Comparison of ENCODE assay signal across 8 cellular contexts in genomic region chr5:178205010-178205748, GRCh38. TPM values are rescaled to one million over a fixed set of nuclear protein-coding genes. Genes with fewer than 3 reads are reported as not detected.
DNase-seq lines count a peak whose midpoint lies in the region; ATAC-seq and TF ChIP-seq lines count a peak whose summit lies in the region.

No MANE protein-coding gene starts in this region.

- H3K27ac ChIP-seq in SJCRH30 = peak overlapping the region; percentile 63; the same call in 1 of the 2 replicates
- H3K27ac ChIP-seq in osteoblast (ENCODE audit: low read depth, low read length) = peak overlapping the region; percentile 40
- H3K27ac ChIP-seq in testis = peak overlapping the region; percentile 55 to 91

- ATAC-seq in GM19452 (IDR thresholded peaks at IDR 0.05; ENCODE audit: unreplicated experiment) (peak; percentile 48), HG03571 (IDR thresholded peaks at IDR 0.05; ENCODE audit: unreplicated experiment) (peak; percentile 48)

- intact Hi-C loops in testis (cut with DNase I; ENCODE audit: low total_unique reads) = no loop called here

- H3K4me2 ChIP-seq in osteoblast (ENCODE audit: insufficient read depth, low read length) = peak overlapping the region; percentile 88

- peaks cover 60% of the 10 kb centered on the region for H3K79me2 ChIP-seq in osteoblast (ENCODE audit: insufficient read depth, low read length)

- peak overlapping the region; percentile 98 for H3K4me3 Mint-ChIP-seq in activated naive CD4-positive, alpha-beta T cell treated with anti-CD3 and anti-CD28 coated beads, Interleukin-2, amount 10 ng/mL, durations not matched to agents 7 days and 5 days

- DNase-seq in Caki2 (ENCODE audit: low read depth) = peak; percentile 76
- DNase-seq in SJCRH30 = peak; percentile 76 to 80
- peak; percentile 87 for DNase-seq in activated naive CD4-positive, alpha-beta T cell treated with anti-CD3 and anti-CD28 coated beads, Interleukin-2, amount 10 ng/mL, durations not matched to agents 7 days and 5 days
- peak; percentile 57 for DNase-seq in globus pallidus (ENCODE audit: low spot score)
- peak; percentile 99 for DNase-seq in osteoblast (ENCODE audit: insufficient read length, low spot score, missing footprints)
- peak; percentile 83 for DNase-seq in testis

- H3K9me3 ChIP-seq in SJCRH30 (replicated peaks) (no peaks in the 10 kb centered on the region), osteoblast (ENCODE audit: low read depth, low read length) (no peaks in the 10 kb centered on the region), testis (no peaks in the 10 kb centered on the region)

- H3K4me3 ChIP-seq in SJCRH30 (peak overlapping the region; percentile 84), osteoblast (ENCODE audit: insufficient read depth, low read length) (peak overlapping the region; percentile 81), testis (peak overlapping the region; percentile 75 to 98)

- CTCF ChIA-PET in activated naive CD4-positive, alpha-beta T cell treated with anti-CD3 and anti-CD28 coated beads, Interleukin-2, amount 10 ng/mL, durations not matched to agents 7 days and 5 days (lab: Charles Lee) = interaction anchor here (1.0 to 1.1 kb wide), 2 partner anchors 8 to 57 kb away, joined by 3 to 4 read pairs; no protein-coding TSS in a partner anchor

- peak overlapping the region; percentile 85 for H3K27ac Mint-ChIP-seq in activated naive CD4-positive, alpha-beta T cell treated with anti-CD3 and anti-CD28 coated beads, Interleukin-2, amount 10 ng/mL, durations not matched to agents 7 days and 5 days

- no peak for TF ChIP-seq CTCF in osteoblast (IDR thresholded peaks at IDR 0.05; ENCODE audit: extremely low read depth, low read depth, low read length)
- TF ChIP-seq CTCF in testis (IDR thresholded peaks at IDR 0.05) = no peak

- peaks cover 49% of the 10 kb centered on the region for H3K36me3 Mint-ChIP-seq in activated naive CD4-positive, alpha-beta T cell treated with anti-CD3 and anti-CD28 coated beads, Interleukin-2, amount 10 ng/mL, durations not matched to agents 7 days and 5 days

- 0% methylated on average over 3 to 51 of the region's 74 CpGs for WGBS in testis, 2 donors

- in situ Hi-C loops in Caki2 (cut with HindIII; ENCODE audit: low pct_unique_long_range_greater_than_20kb, low sequenced_read_pairs) = no loop called here

- no peak for TF ChIP-seq POLR2A in testis (IDR thresholded peaks at IDR 0.05)

- H3K27me3 ChIP-seq in SJCRH30 = no peaks in the 10 kb centered on the region
- H3K27me3 ChIP-seq in osteoblast (ENCODE audit: insufficient read depth, low read length) = no peaks in the 10 kb centered on the region
- H3K27me3 ChIP-seq in testis = no peaks in the 10 kb centered on the region

- H4K20me1 ChIP-seq in osteoblast (ENCODE audit: insufficient read depth, low read length) = peaks cover 49% of the 10 kb centered on the region

- peaks cover 4% of the 10 kb centered on the region for H3K27me3 Mint-ChIP-seq in activated naive CD4-positive, alpha-beta T cell treated with anti-CD3 and anti-CD28 coated beads, Interleukin-2, amount 10 ng/mL, durations not matched to agents 7 days and 5 days

- H3K9me3 Mint-ChIP-seq in activated naive CD4-positive, alpha-beta T cell treated with anti-CD3 and anti-CD28 coated beads, Interleukin-2, amount 10 ng/mL, durations not matched to agents 7 days and 5 days = no peaks in the 10 kb centered on the region

- H3K4me1 ChIP-seq in SJCRH30 (peaks cover 10% of the 10 kb centered on the region; the same call in 1 of the 2 replicates), osteoblast (ENCODE audit: insufficient read depth, low read length) (peaks cover 32% of the 10 kb centered on the region), testis (peaks cover 24% of the 10 kb centered on the region)

- H3K4me1 Mint-ChIP-seq in activated naive CD4-positive, alpha-beta T cell treated with anti-CD3 and anti-CD28 coated beads, Interleukin-2, amount 10 ng/mL, durations not matched to agents 7 days and 5 days = peaks cover 44% of the 10 kb centered on the region

- peaks cover 50% of the 10 kb centered on the region for H3K36me3 ChIP-seq in SJCRH30
- peaks cover 45% of the 10 kb centered on the region for H3K36me3 ChIP-seq in osteoblast (ENCODE audit: insufficient read depth, low read length)
- H3K36me3 ChIP-seq in testis (ENCODE audit: low read depth, missing control alignments) = no peaks in the 10 kb centered on the region

- H2AFZ ChIP-seq in osteoblast (ENCODE audit: low read length) = no peak overlapping the region

RNA-seq across cellular contexts. Expression of gene HNRNPAB, which starts 0.8 kb away (rescaled TPM):
- total RNA-seq in Caki2 (2014; rRNA removed; shearing (Covaris generic); ENCODE audit: low replicate concordance) = 166 and 175 TPM in 2 replicates
- total RNA-seq in SJCRH30 (2014; rRNA removed; shearing (Covaris generic)) = 244 and 266 TPM in 2 replicates
- total RNA-seq in osteoblast (40.9 and 42.4 TPM in 2 replicates), testis (10 to 100 TPM; 66.2 to 71.0 TPM)
- polyA plus RNA-seq in testis (ENCODE audit: insufficient read depth, low read depth, low replicate concordance) = 63.1 TPM

RNA-seq across cellular contexts. Expression of gene GMCL2, which starts 18.0 kb away (rescaled TPM):
- not detected in 2 replicates for total RNA-seq in Caki2 (2014; rRNA removed; shearing (Covaris generic); ENCODE audit: low replicate concordance)
- not detected in 2 replicates for total RNA-seq in SJCRH30 (2014; rRNA removed; shearing (Covaris generic))
- total RNA-seq in osteoblast (not detected in 2 replicates), testis (10 to 100 TPM in 1 of 2 donors, 1 to 10 TPM in 1; 9.8 to 11.0 TPM)
- 53.5 TPM for polyA plus RNA-seq in testis (ENCODE audit: insufficient read depth, low read depth, low replicate concordance)

RNA-seq across cellular contexts. Expression of gene PHYKPL, which starts 27.4 kb away (rescaled TPM):
- 31.0 and 34.8 TPM in 2 replicates for total RNA-seq in Caki2 (2014; rRNA removed; shearing (Covaris generic); ENCODE audit: low replicate concordance)
- 16.0 and 21.2 TPM in 2 replicates for total RNA-seq in SJCRH30 (2014; rRNA removed; shearing (Covaris generic))
- 35.1 and 36.5 TPM in 2 replicates for total RNA-seq in osteoblast
- 100 to 1,000 TPM; 121 to 122 TPM for total RNA-seq in testis
- polyA plus RNA-seq in testis (ENCODE audit: insufficient read depth, low read depth, low replicate concordance) = 81.7 TPM

RNA-seq across cellular contexts. Expression of gene NHP2, which starts 51.5 kb away (rescaled TPM):
- total RNA-seq in Caki2 (2014; rRNA removed; shearing (Covaris generic); ENCODE audit: low replicate concordance) = 225 and 352 TPM in 2 replicates
- 277 and 303 TPM in 2 replicates for total RNA-seq in SJCRH30 (2014; rRNA removed; shearing (Covaris generic))
- 66.2 and 71.3 TPM in 2 replicates for total RNA-seq in osteoblast
- 100 to 1,000 TPM; 132 to 208 TPM for total RNA-seq in testis
- 105 TPM for polyA plus RNA-seq in testis (ENCODE audit: insufficient read depth, low read depth, low replicate concordance)

Comparison
In these comparisons a context has a peak if more than half of its experiments do, and no peak if none do; other contexts are left out.
1. Peak in every context shown above with its lines: DNase-seq, ATAC-seq, H3K4me3 ChIP-seq and H3K27ac ChIP-seq.
2. RNA of gene GMCL2, which starts 18.0 kb away (total RNA-seq): 9.8 to 11.0 TPM in testis; not detected in Caki2, not detected in SJCRH30 and not detected in osteoblast; every median in the first group is over 10 times any median in the second.